Comparison of ENCODE assay signal across 8 cellular contexts in the genomic region with DNA sequence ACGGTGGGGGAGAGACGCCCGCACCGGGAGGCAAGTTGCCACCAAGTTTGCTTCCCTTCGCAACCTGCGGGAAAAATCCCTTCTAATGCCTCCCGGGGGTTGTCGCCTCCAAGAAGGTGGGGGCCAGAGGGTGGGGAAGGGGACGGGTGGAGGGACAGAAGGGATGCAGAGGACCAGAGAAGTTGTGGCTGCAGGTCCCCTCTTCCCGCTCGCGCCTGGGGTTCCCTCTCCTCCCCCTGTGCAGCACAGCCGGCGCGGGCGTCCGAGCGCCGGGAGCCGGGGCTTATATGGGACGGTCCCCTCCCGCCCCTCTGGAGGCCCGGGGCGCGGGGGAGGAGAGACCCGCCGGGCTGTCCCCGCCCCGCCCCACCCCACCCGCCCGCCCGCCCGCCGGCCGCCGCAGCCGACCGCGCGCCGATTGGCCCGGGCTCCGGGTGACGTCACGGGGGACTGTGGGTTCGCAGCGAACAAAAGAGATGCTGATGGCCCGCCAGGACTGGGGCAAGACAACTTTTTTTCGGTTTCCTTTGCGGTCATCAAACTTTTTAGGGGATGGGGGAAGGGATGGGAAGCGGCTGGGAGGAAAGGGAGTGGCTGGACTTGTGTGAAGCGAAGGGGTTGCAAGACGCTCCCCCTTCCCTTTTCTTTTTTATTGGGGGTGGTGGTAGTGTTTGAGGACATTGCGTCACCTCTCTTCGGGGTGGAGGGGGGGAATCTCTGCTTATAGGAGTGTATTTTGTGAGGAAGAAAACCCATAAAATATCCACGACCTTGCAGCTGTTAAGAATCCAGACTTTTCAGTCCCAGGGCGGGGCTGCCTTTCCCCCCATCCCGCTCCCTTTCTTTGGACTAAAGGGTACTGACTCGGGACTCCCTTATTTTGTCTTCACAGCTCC. TPM values are rescaled to one million over a fixed set of nuclear protein-coding genes. Genes with fewer than 3 reads are reported as not detected.
DNase-seq lines count a peak whose midpoint lies in the region; FAIRE-seq and TF ChIP-seq lines count a peak whose summit lies in the region.

A gene (minus strand): TSS at position 260 of the 896 bp plus-strand sequence. CDS start 266 bp downstream, outside the sequence.

- peaks cover 28% of the 10 kb centered on the region for H3K4me1 ChIP-seq in keratinocyte (ENCODE audit: control insufficient read depth, extremely low read depth, insufficient read depth, low read length)

- H3K9me3 ChIP-seq in keratinocyte (ENCODE audit: control insufficient read depth, low read depth, low read length): no peaks in the 10 kb centered on the region

- H3K27ac ChIP-seq in keratinocyte (ENCODE audit: control insufficient read depth, insufficient read depth, low read length): peak within 1 kb of the TSS; percentile 61

- peaks cover 8% of the 10 kb centered on the region for H3K36me3 ChIP-seq in H7 (replicated peaks; ENCODE audit: control insufficient read depth, insufficient read depth, low read length)
- peaks cover 0 to 4% of the 10 kb centered on the region in 2 experiments for H3K36me3 ChIP-seq in keratinocyte (ENCODE audit: control insufficient read depth in 2 of 2, extremely low read depth in 1 of 2, insufficient read depth in 2 of 2, low read length in 2 of 2)

- dilution Hi-C loops in keratinocyte (cut with MboI; ENCODE audit: extremely low pct_ligation_motif_present, low sequenced_read_pairs): no loop called here

- peak within 1 kb of the TSS; percentile 75 for H3K4me3 ChIP-seq in H7 (ENCODE audit: insufficient read depth, low read depth, low read length)
- H3K4me3 ChIP-seq in NB4 (ENCODE audit: low read depth, low read length): peak within 1 kb of the TSS; percentile 43
- H3K4me3 ChIP-seq in choroid plexus epithelial cell (ENCODE audit: low read depth, low read length): peak within 1 kb of the TSS; percentile 77
- H3K4me3 ChIP-seq in keratinocyte (ENCODE audit: control insufficient read depth in 2 of 3, extremely low read depth in 1 of 3, insufficient read depth in 2 of 3, low read depth in 1 of 3, low read length in 3 of 3): peak within 1 kb of the TSS; percentile 61 to 83 (median 80)

- no peaks in the 10 kb centered on the region for H3K9me1 ChIP-seq in keratinocyte (ENCODE audit: control insufficient read depth, extremely low read depth, insufficient read depth, low read length)

- no peak for FAIRE-seq in keratinocyte (lab: Jason Lieb, UNC)

- DNase-seq in GM04503 (ENCODE audit: low read depth) (peak; percentile 94), H7 (peak; percentile 96), NB4 (ENCODE audit: low read depth) (peak; percentile 79), choroid plexus epithelial cell (ENCODE audit: low read depth) (peak; percentile 99), keratinocyte (ENCODE audit: low read depth, low spot score) (peak; percentile 76), cerebellar cortex (ENCODE audit: low spot score) (no peak)
- DNase-seq in activated CD4-positive, alpha-beta T cell treated with anti-CD3 and anti-CD28 coated beads for 1 hour: peak; percentile 37
- DNase-seq in stimulated activated CD4-positive, alpha-beta T cell treated with anti-CD3 and anti-CD28 coated beads, Interleukin-12 subunit alpha, Interleukin-12 subunit beta, amount 100 ng/mL, for 4 hours: peak; percentile 61

- H2AFZ ChIP-seq in keratinocyte (ENCODE audit: control insufficient read depth, low read length): peak within 1 kb of the TSS; percentile 79

- H3K79me2 ChIP-seq in keratinocyte (ENCODE audit: control insufficient read depth, insufficient read depth, low read length): peaks cover 4% of the 10 kb centered on the region

- H3K27me3 ChIP-seq in H7 (ENCODE audit: control insufficient read depth, insufficient read depth, low read length) (no peaks in the 10 kb centered on the region), keratinocyte (ENCODE audit: control insufficient read depth, extremely low read depth, insufficient read depth, low read length) (peaks cover 9% of the 10 kb centered on the region)

- peak within 1 kb of the TSS; percentile 88 for H3K9ac ChIP-seq in keratinocyte (ENCODE audit: control insufficient read depth, extremely low read depth, insufficient read depth, low read length)

- no peak for TF ChIP-seq CTCF in NB4 (IDR thresholded peaks at IDR 0.05; ENCODE audit: low read depth, low read length)
- TF ChIP-seq CTCF in choroid plexus epithelial cell (conservative IDR thresholded peaks at IDR 0.05; ENCODE audit: low read depth, low read length): no peak
- TF ChIP-seq CTCF in keratinocyte (optimal IDR thresholded peaks at IDR 0.05 in 1 of 3, IDR thresholded peaks at IDR 0.05 in 1 of 3, conservative IDR thresholded peaks at IDR 0.05 in 1 of 3; ENCODE audit: extremely low read depth in 1 of 3, insufficient read depth in 2 of 3, low read length in 3 of 3): no peak

- H4K20me1 ChIP-seq in keratinocyte (ENCODE audit: control insufficient read depth, extremely low read depth, insufficient read depth, low read length): no peaks in the 10 kb centered on the region

- H3K4me2 ChIP-seq in keratinocyte (ENCODE audit: control insufficient read depth, extremely low read depth, insufficient read depth, low read depth, low read length): peak within 1 kb of the TSS; percentile 95

- no peak for TF ChIP-seq POLR2A in NB4 (IDR thresholded peaks at IDR 0.05; ENCODE audit: extremely low read depth, insufficient read length)

RNA-seq across cellular contexts. Expression of the gene that starts here (rescaled TPM):
- 42.8 and 50.4 TPM in 2 replicates for total RNA-seq in H7 (2014; rRNA removed; shearing (Covaris generic))
- 1,649 to 4,168 TPM (median 2,964 TPM) in 3 replicates for polyA plus RNA-seq in keratinocyte
- polyA plus RNA-seq in keratinocyte (2011; ENCODE audit: low read depth): 122 TPM
- polyA plus RNA-seq in keratinocyte (2011; cell fraction: cytosol; rRNA removed): 812 and 843 TPM in 2 replicates
- 8,405 and 11,754 TPM in 2 replicates for polyA plus RNA-seq in keratinocyte (2011; cell fraction: nucleus; rRNA removed)
- polyA plus RNA-seq in keratinocyte (2012; ENCODE audit: low replicate concordance): 121 and 3,790 TPM in 2 replicates
- polyA minus RNA-seq in keratinocyte: 3,926 to 7,724 TPM (median 4,827 TPM) in 3 replicates
- 2,478 TPM for polyA minus RNA-seq in keratinocyte (2011; cell fraction: cytosol; rRNA and poly(A)+ RNA removed)
- 5,843 and 14,065 TPM in 2 replicates for polyA minus RNA-seq in keratinocyte (2011; cell fraction: nucleus; rRNA and poly(A)+ RNA removed)
